Comparison of ENCODE assay signal across 10 cellular contexts in genomic region chr4:20249333-20249732, GRCh38. TPM values are rescaled to one million over a fixed set of nuclear protein-coding genes. Genes with fewer than 3 reads are reported as not detected.
DNase-seq lines count a peak whose midpoint lies in the region; ATAC-seq and TF ChIP-seq lines count a peak whose summit lies in the region.
"Had no signal": no experiment of that assay in that cellular context is flagged by ENCODE, and none has a peak within 500 bp of the region (broad histone marks: within the 10 kb centered on the region; RNA-seq: fewer than 3 reads in every experiment).

No MANE protein-coding gene starts in this region.

- H3K9me3 Mint-ChIP-seq in stimulated activated memory B cell treated with anti-CD40 and anti-IgM and Interleukin-4, amounts not matched to agents 10 μg/mL and 1 μg/mL and 100 μg/mL, for 72 hours: no peaks in the 10 kb centered on the region

- ATAC-seq in stimulated activated memory B cell treated with anti-CD40 and anti-IgM and Interleukin-4, amounts not matched to agents 10 μg/mL and 1 μg/mL and 100 μg/mL, for 72 hours: no peak
- ATAC-seq in GM19035 (IDR thresholded peaks at IDR 0.05; ENCODE audit: unreplicated experiment): no peak
- no peak for ATAC-seq in GM19463 (IDR thresholded peaks at IDR 0.05; ENCODE audit: unreplicated experiment)
- ATAC-seq: sciatic nerve had no signal

- peaks cover 26% of the 10 kb centered on the region for H3K4me1 Mint-ChIP-seq in stimulated activated memory B cell treated with anti-CD40 and anti-IgM and Interleukin-4, amounts not matched to agents 10 μg/mL and 1 μg/mL and 100 μg/mL, for 72 hours

- no peak overlapping the region for H3K27ac Mint-ChIP-seq in stimulated activated memory B cell treated with anti-CD40 and anti-IgM and Interleukin-4, amounts not matched to agents 10 μg/mL and 1 μg/mL and 100 μg/mL, for 72 hours

- no peaks in the 10 kb centered on the region for H3K36me3 Mint-ChIP-seq in stimulated activated memory B cell treated with anti-CD40 and anti-IgM and Interleukin-4, amounts not matched to agents 10 μg/mL and 1 μg/mL and 100 μg/mL, for 72 hours

- H3K27ac ChIP-seq in osteoblast (ENCODE audit: low read depth, low read length): no peak overlapping the region

- peaks cover 22% of the 10 kb centered on the region for H3K79me2 ChIP-seq in osteoblast (ENCODE audit: insufficient read depth, low read length)

- peak; percentile 57 for DNase-seq in EL
- peak; percentile 4 for DNase-seq in NCI-H1694 (lab: John Stamatoyannopoulos, UW)
- DNase-seq in dermis blood vessel endothelial cell: peak; percentile 58
- peak; percentile 35 for DNase-seq in osteoblast (ENCODE audit: insufficient read length, low spot score, missing footprints)
- no peak for DNase-seq in anterior cingulate cortex (lab: John Stamatoyannopoulos, UW)
- DNase-seq: activated CD4-positive, alpha-beta T cell treated with anti-CD3 and anti-CD28 coated beads for 1 hour had no signal

- H3K9me3 ChIP-seq in osteoblast (ENCODE audit: low read depth, low read length): no peaks in the 10 kb centered on the region

- H2AFZ ChIP-seq in osteoblast (ENCODE audit: low read length): no peak overlapping the region

- peaks cover 35% of the 10 kb centered on the region for H3K27me3 Mint-ChIP-seq in stimulated activated memory B cell treated with anti-CD40 and anti-IgM and Interleukin-4, amounts not matched to agents 10 μg/mL and 1 μg/mL and 100 μg/mL, for 72 hours

- H3K4me2 ChIP-seq in osteoblast (ENCODE audit: insufficient read depth, low read length): peak overlapping the region; percentile 47

- H3K4me1 ChIP-seq in osteoblast (ENCODE audit: insufficient read depth, low read length): peaks cover 13% of the 10 kb centered on the region

- TF ChIP-seq CTCF in osteoblast (IDR thresholded peaks at IDR 0.05; ENCODE audit: extremely low read depth, low read depth, low read length): peak; percentile 77

- H3K4me3 ChIP-seq in osteoblast (ENCODE audit: insufficient read depth, low read length): no peak overlapping the region

- no peak overlapping the region for H3K4me3 Mint-ChIP-seq in stimulated activated memory B cell treated with anti-CD40 and anti-IgM and Interleukin-4, amounts not matched to agents 10 μg/mL and 1 μg/mL and 100 μg/mL, for 72 hours

- peaks cover 11% of the 10 kb centered on the region for H4K20me1 ChIP-seq in osteoblast (ENCODE audit: insufficient read depth, low read length)

- no peaks in the 10 kb centered on the region for H3K27me3 ChIP-seq in osteoblast (ENCODE audit: insufficient read depth, low read length)

- no peaks in the 10 kb centered on the region for H3K36me3 ChIP-seq in osteoblast (ENCODE audit: insufficient read depth, low read length)

RNA-seq across cellular contexts. Expression of gene SLIT2, which starts 2.4 kb away (rescaled TPM):
- 0.34 and 0.65 TPM in 2 replicates for total RNA-seq in dermis blood vessel endothelial cell
- total RNA-seq in osteoblast: 35.8 and 35.9 TPM in 2 replicates

Comparison
In these comparisons a context has a peak if more than half of its experiments do, and no peak if none do; other contexts are left out.
1. DNase-seq: peak in EL (single experiment), NCI-H1694 (single experiment), dermis blood vessel endothelial cell (single experiment) and osteoblast (single experiment); none in anterior cingulate cortex (0 of 58).
2. RNA of gene SLIT2, which starts 2.4 kb away (total RNA-seq): 35.8 to 35.9 TPM in osteoblast; 0.34 to 0.65 TPM in dermis blood vessel endothelial cell; every median in the first group is over 10 times any median in the second.